ENCODE assay signal across 8 cellular contexts in the genomic region with DNA sequence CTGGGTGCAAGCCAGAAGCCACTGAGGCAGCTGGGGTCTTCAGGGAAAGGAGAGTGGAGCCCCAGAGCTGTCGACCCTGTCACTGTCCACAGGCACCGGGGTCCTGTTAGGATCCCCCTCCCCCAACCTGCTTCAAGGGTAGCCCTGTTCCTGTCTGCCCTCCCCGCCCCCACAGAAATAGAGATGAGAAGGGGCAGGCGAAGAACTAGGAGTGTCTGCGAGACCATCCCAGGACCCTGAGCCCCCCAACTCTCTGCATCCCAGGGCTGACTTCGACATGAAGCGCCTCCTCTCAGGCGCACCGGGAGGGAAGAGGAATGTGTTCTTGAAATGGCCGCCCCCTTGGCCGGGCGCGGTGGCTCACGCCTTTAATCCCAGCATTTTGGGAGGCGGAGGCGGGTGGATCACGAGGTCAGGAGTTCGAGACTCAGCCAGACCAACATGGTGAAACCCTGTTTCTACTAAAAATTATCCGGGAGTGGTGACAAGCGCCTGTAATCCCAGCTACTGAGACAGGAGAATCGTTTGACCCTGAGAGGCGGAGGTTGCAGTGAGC. TPM values are rescaled to one million over a fixed set of nuclear protein-coding genes. Genes with fewer than 3 reads are reported as not detected.
DNase-seq lines count a peak whose midpoint lies in the region; ATAC-seq and TF ChIP-seq lines count a peak whose summit lies in the region.

No MANE protein-coding gene starts in this region.

- no peak for TF ChIP-seq POLR2A in vagina (IDR thresholded peaks at IDR 0.05)

- no peaks in the 10 kb centered on the region for H3K9me3 Mint-ChIP-seq in stimulated activated naive CD8-positive, alpha-beta T cell treated with anti-CD3 and anti-CD28 coated beads, Interleukin-15, Interleukin-2, amounts not matched to agents 100 ng/mL and 50 ng/mL, for 24 hours
- no peaks in the 10 kb centered on the region for H3K9me3 Mint-ChIP-seq in dendritic cell treated with granulocyte-macrophage colony-stimulating factor and Interleukin-4, amounts not matched to agents 40 ng/mL and 50 ng/mL, for 4 days

- peak overlapping the region; percentile 19 for H3K18ac ChIP-seq in mesendoderm (ENCODE audit: low read length)

- no peak overlapping the region for H2BK5ac ChIP-seq in mesendoderm (ENCODE audit: low read length)

- H3K9me3 ChIP-seq in vagina: no peaks in the 10 kb centered on the region

- peak overlapping the region; percentile 75 for H3K27ac Mint-ChIP-seq in stimulated activated naive CD8-positive, alpha-beta T cell treated with anti-CD3 and anti-CD28 coated beads, Interleukin-15, Interleukin-2, amounts not matched to agents 100 ng/mL and 50 ng/mL, for 24 hours
- peak overlapping the region; percentile 92 for H3K27ac Mint-ChIP-seq in dendritic cell treated with granulocyte-macrophage colony-stimulating factor and Interleukin-4, amounts not matched to agents 40 ng/mL and 50 ng/mL, for 4 days

- no peaks in the 10 kb centered on the region for H3K27me3 Mint-ChIP-seq in stimulated activated naive CD8-positive, alpha-beta T cell treated with anti-CD3 and anti-CD28 coated beads, Interleukin-15, Interleukin-2, amounts not matched to agents 100 ng/mL and 50 ng/mL, for 24 hours
- no peaks in the 10 kb centered on the region for H3K27me3 Mint-ChIP-seq in dendritic cell treated with granulocyte-macrophage colony-stimulating factor and Interleukin-4, amounts not matched to agents 40 ng/mL and 50 ng/mL, for 4 days

- peak overlapping the region; percentile 77 for H3K9ac ChIP-seq in mesendoderm (ENCODE audit: low read length)

- H3K27ac ChIP-seq in mesendoderm (ENCODE audit: low read depth, low read length) (peak overlapping the region; percentile 70), vagina (peak overlapping the region; percentile 90)

- H3K4me3 Mint-ChIP-seq in stimulated activated naive CD8-positive, alpha-beta T cell treated with anti-CD3 and anti-CD28 coated beads, Interleukin-15, Interleukin-2, amounts not matched to agents 100 ng/mL and 50 ng/mL, for 24 hours: peak overlapping the region; percentile 80
- peak overlapping the region; percentile 86 for H3K4me3 Mint-ChIP-seq in dendritic cell treated with granulocyte-macrophage colony-stimulating factor and Interleukin-4, amounts not matched to agents 40 ng/mL and 50 ng/mL, for 4 days

- H3K4me3 ChIP-seq in mesendoderm (ENCODE audit: low read length): peak overlapping the region; percentile 39
- peak overlapping the region; percentile 60 to 84 for H3K4me3 ChIP-seq in vagina

- no peaks in the 10 kb centered on the region for H3K79me2 ChIP-seq in mesendoderm (ENCODE audit: control insufficient read depth, insufficient read depth, low read length)

- H3K79me1 ChIP-seq in mesendoderm (ENCODE audit: low read length): no peaks in the 10 kb centered on the region

- H2BK120ac ChIP-seq in mesendoderm (ENCODE audit: low read depth, low read length): no peak overlapping the region

- peak overlapping the region; percentile 85 for H3K4ac ChIP-seq in mesendoderm (ENCODE audit: low read depth, low read length)

- WGBS in mesendoderm (ENCODE audit: extremely low coverage, insufficient coverage, low lambda C conversion rate): no CpG with 5 or more reads among the region's 22 CpGs

- H2BK15ac ChIP-seq in mesendoderm (replicated peaks; ENCODE audit: low read depth): no peak overlapping the region

- no peak for ATAC-seq in stimulated activated naive CD8-positive, alpha-beta T cell treated with anti-CD3 and anti-CD28 coated beads, Interleukin-15, Interleukin-2, amounts not matched to agents 100 U/mL and 50 U/mL, for 24 hours
- no peak for ATAC-seq in HG03342 (IDR thresholded peaks at IDR 0.05; ENCODE audit: unreplicated experiment)

- no peak overlapping the region for H2AK5ac ChIP-seq in mesendoderm (ENCODE audit: low read length)

- no peaks in the 10 kb centered on the region for H3K27me3 ChIP-seq in mesendoderm (ENCODE audit: insufficient read depth, low read length, poor library complexity)
- H3K27me3 ChIP-seq in vagina: no peaks in the 10 kb centered on the region

- H3K23ac ChIP-seq in mesendoderm (ENCODE audit: low read length): peak overlapping the region; percentile 59

- H3K36me3 Mint-ChIP-seq in stimulated activated naive CD8-positive, alpha-beta T cell treated with anti-CD3 and anti-CD28 coated beads, Interleukin-15, Interleukin-2, amounts not matched to agents 100 ng/mL and 50 ng/mL, for 24 hours (ENCODE audit: low read depth): peaks cover 3% of the 10 kb centered on the region
- H3K36me3 Mint-ChIP-seq in dendritic cell treated with granulocyte-macrophage colony-stimulating factor and Interleukin-4, amounts not matched to agents 40 ng/mL and 50 ng/mL, for 4 days (ENCODE audit: low read depth): peaks cover 10% of the 10 kb centered on the region

- H4K8ac ChIP-seq in mesendoderm (ENCODE audit: low read depth, low read length): no peak overlapping the region

- no peak for TF ChIP-seq CTCF in vagina (IDR thresholded peaks at IDR 0.05)

- DNase-seq in stimulated activated naive CD8-positive, alpha-beta T cell treated with anti-CD3 and anti-CD28 coated beads, Interleukin-15, Interleukin-2, amounts not matched to agents 100 U/mL and 50 U/mL, for 24 hours: no peak
- DNase-seq in NCI-H1105 (lab: John Stamatoyannopoulos, UW) (peak; percentile 57), mesendoderm (peak; percentile 56), vagina (ENCODE audit: extremely low spot score in 2 of 2) (no peak), HT-29 (ENCODE audit: low spot score) (no peak)

- peaks cover 29% of the 10 kb centered on the region for H3K4me1 Mint-ChIP-seq in stimulated activated naive CD8-positive, alpha-beta T cell treated with anti-CD3 and anti-CD28 coated beads, Interleukin-15, Interleukin-2, amounts not matched to agents 100 ng/mL and 50 ng/mL, for 24 hours (ENCODE audit: low read depth)
- peaks cover 50% of the 10 kb centered on the region for H3K4me1 Mint-ChIP-seq in dendritic cell treated with granulocyte-macrophage colony-stimulating factor and Interleukin-4, amounts not matched to agents 40 ng/mL and 50 ng/mL, for 4 days (ENCODE audit: low read depth)

- intact Hi-C loops in dendritic cell treated with granulocyte-macrophage colony-stimulating factor and Interleukin-4, amounts not matched to agents 40 ng/mL and 50 ng/mL, for 4 days (cut with micrococcal nuclease): no loop called here
- intact Hi-C loops in vagina (cut with DNase I): no loop called here

- H3K4me2 ChIP-seq in mesendoderm (ENCODE audit: low read length): peak overlapping the region; percentile 70

- H3K36me3 ChIP-seq in mesendoderm (ENCODE audit: control insufficient read depth, insufficient read depth, low read length) (no peaks in the 10 kb centered on the region), vagina (no peaks in the 10 kb centered on the region)

- peaks cover 2% of the 10 kb centered on the region for H3K4me1 ChIP-seq in mesendoderm (ENCODE audit: control insufficient read depth, low read depth, low read length)
- peaks cover 19% of the 10 kb centered on the region for H3K4me1 ChIP-seq in vagina

- H3K56ac ChIP-seq in mesendoderm (ENCODE audit: low read length): peak overlapping the region; percentile 90

- H4K5ac ChIP-seq in mesendoderm (ENCODE audit: low read length): no peak overlapping the region

RNA-seq across cellular contexts. Expression of a gene that starts 0.6 kb away (rescaled TPM):
- 1.3 TPM for polyA plus RNA-seq in mesendoderm (2013, experiment 1 of 2)
- 1.2 TPM for polyA plus RNA-seq in mesendoderm (2013, experiment 2 of 2)
- total RNA-seq in vagina: 4.9 TPM
- 1.4 and 1.5 TPM in 2 replicates for total RNA-seq in HT-29 (2014; rRNA removed; shearing (Covaris generic))

RNA-seq across cellular contexts. Expression of a gene that starts 2.7 kb away (rescaled TPM):
- 0.22 TPM for polyA plus RNA-seq in mesendoderm (2013, experiment 1 of 2)
- polyA plus RNA-seq in mesendoderm (2013, experiment 2 of 2): 0.21 TPM
- not detected for total RNA-seq in vagina
- not detected in 2 replicates for total RNA-seq in HT-29 (2014; rRNA removed; shearing (Covaris generic))

RNA-seq across cellular contexts. Expression of a gene that starts 11.3 kb away (rescaled TPM):
- 1.6 TPM for polyA plus RNA-seq in mesendoderm (2013, experiment 1 of 2)
- 1.7 TPM for polyA plus RNA-seq in mesendoderm (2013, experiment 2 of 2)
- not detected for total RNA-seq in vagina
- total RNA-seq in HT-29 (2014; rRNA removed; shearing (Covaris generic)): not detected in 2 replicates

RNA-seq across cellular contexts. Expression of a gene that starts 16.3 kb away (rescaled TPM):
- 186 TPM for polyA plus RNA-seq in mesendoderm (2013, experiment 1 of 2)
- polyA plus RNA-seq in mesendoderm (2013, experiment 2 of 2): 187 TPM
- total RNA-seq in vagina: 12.0 TPM
- total RNA-seq in HT-29 (2014; rRNA removed; shearing (Covaris generic)): 32.9 and 53.4 TPM in 2 replicates

RNA-seq across cellular contexts. Expression of a gene that starts 21.1 kb away (rescaled TPM):
- 0.79 TPM for polyA plus RNA-seq in mesendoderm (2013, experiment 1 of 2)
- 0.97 TPM for polyA plus RNA-seq in mesendoderm (2013, experiment 2 of 2)
- 6.4 TPM for total RNA-seq in vagina
- total RNA-seq in HT-29 (2014; rRNA removed; shearing (Covaris generic)): 0.18 and 0.89 TPM in 2 replicates

Comparison
In these comparisons a context has a peak if more than half of its experiments do, and no peak if none do; other contexts are left out.
1. DNase-seq: peak in NCI-H1105 (single experiment) and mesendoderm (single experiment); none in stimulated activated naive CD8-positive, alpha-beta T cell treated with anti-CD3 and anti-CD28 coated beads, Interleukin-15, Interleukin-2, amounts not matched to agents 100 U/mL and 50 U/mL, for 24 hours (single experiment), vagina (0 of 2) and HT-29 (single experiment).